ENCODE assay signal across 9 cellular contexts in genomic region chr2:64204716-64205115, GRCh38.
A peak's percentile ranks its signal among the peaks of the same experiment; 100 is the strongest.
DNase-seq lines count a peak whose midpoint lies in the region; ATAC-seq and TF ChIP-seq lines count a peak whose summit lies in the region.
"Had no signal": no experiment of that assay in that cellular context is flagged by ENCODE, and none has a peak within 500 bp of the region (broad histone marks: within the 10 kb centered on the region; RNA-seq: fewer than 3 reads in every experiment).

No MANE protein-coding gene starts in this region.

- H3K4me3 Mint-ChIP-seq in endothelial cell (ENCODE audit: unreplicated experiment) (no peak overlapping the region), glutamatergic neuron (ENCODE audit: unreplicated experiment) (no peak overlapping the region)

- H4K20me1 ChIP-seq in DOHH2 (ENCODE audit: control insufficient read depth, insufficient read depth, low read depth, low read length) (no peaks in the 10 kb centered on the region), PC-3 (ENCODE audit: low read length) (no peaks in the 10 kb centered on the region)

- peak overlapping the region; percentile 75 for H3K9ac ChIP-seq in PC-3 (ENCODE audit: low read length)

- H2AFZ ChIP-seq in PC-3 (ENCODE audit: low read length), result peak overlapping the region; percentile 78

- BruUV-seq in PC-3 (replicated peaks; lab: Mats Ljungman, UMichigan), result no TSS peak

- peaks cover 24% of the 10 kb centered on the region for H3K4me1 ChIP-seq in DOHH2 (ENCODE audit: control insufficient read depth, low read length)
- peaks cover 34% of the 10 kb centered on the region for H3K4me1 ChIP-seq in PC-3 (ENCODE audit: insufficient read depth, low read length)
- H3K4me1 ChIP-seq in psoas muscle, result peaks cover 27% of the 10 kb centered on the region

- peak overlapping the region; percentile 56 for H3K4me2 ChIP-seq in DOHH2 (ENCODE audit: low read length)
- H3K4me2 ChIP-seq in PC-3 (ENCODE audit: low read length), result peak overlapping the region; percentile 81

- POLR2A ChIA-PET in PC-3 (lab: Charles Lee; ENCODE audit: unreplicated experiment), result no interaction called here

- peak; percentile 13 for DNase-seq in PC-3
- DNase-seq in endothelial cell (ENCODE audit: low spot score), result no peak
- no peak for DNase-seq in psoas muscle
- no peak for DNase-seq in NCI-H1092 (lab: John Stamatoyannopoulos, UW)
- DNase-seq in glutamatergic neuron, result no peak
- DNase-seq: NCI-H524 treated with DMSO at 0.1 percent for 48 hours had no signal

- CTCF ChIA-PET in PC-3 (lab: Charles Lee), result no interaction called here

- peaks cover 2% of the 10 kb centered on the region for H3K27me3 Mint-ChIP-seq in endothelial cell (ENCODE audit: unreplicated experiment)
- H3K27me3 Mint-ChIP-seq in glutamatergic neuron (ENCODE audit: unreplicated experiment), result peaks cover 2% of the 10 kb centered on the region

- H3K9me3 ChIP-seq in DOHH2 (ENCODE audit: control insufficient read depth, insufficient read depth, low read length) (no peaks in the 10 kb centered on the region), PC-3 (ENCODE audit: low read length) (no peaks in the 10 kb centered on the region), psoas muscle (no peaks in the 10 kb centered on the region)

- H3K79me2 ChIP-seq in DOHH2 (ENCODE audit: control insufficient read depth, low read length), result no peaks in the 10 kb centered on the region
- H3K79me2 ChIP-seq in PC-3 (ENCODE audit: low read length), result no peaks in the 10 kb centered on the region

- H3K36me3 Mint-ChIP-seq in endothelial cell (ENCODE audit: low read depth, unreplicated experiment) (no peaks in the 10 kb centered on the region), glutamatergic neuron (ENCODE audit: unreplicated experiment) (no peaks in the 10 kb centered on the region)

- H3K27ac ChIP-seq in DOHH2 (ENCODE audit: low read depth, low read length) (no peak overlapping the region), PC-3 (ENCODE audit: low read length) (peak overlapping the region; percentile 94), psoas muscle (peak overlapping the region; percentile 74)

- ATAC-seq in PC-3 (no peak), psoas muscle (no peak), GM19035 (IDR thresholded peaks at IDR 0.05; ENCODE audit: unreplicated experiment) (no peak), GM18870 (IDR thresholded peaks at IDR 0.05; ENCODE audit: unreplicated experiment) (no peak)

- peak overlapping the region; percentile 88 for H3K27ac Mint-ChIP-seq in endothelial cell (ENCODE audit: unreplicated experiment)
- no peak overlapping the region for H3K27ac Mint-ChIP-seq in glutamatergic neuron (ENCODE audit: unreplicated experiment)

- H3K4me1 Mint-ChIP-seq in endothelial cell (ENCODE audit: unreplicated experiment) (peaks cover 15% of the 10 kb centered on the region), glutamatergic neuron (ENCODE audit: low read depth, unreplicated experiment) (no peaks in the 10 kb centered on the region)

- H3K27me3 ChIP-seq in DOHH2 (ENCODE audit: control insufficient read depth, low read length) (no peaks in the 10 kb centered on the region), PC-3 (ENCODE audit: low read length) (no peaks in the 10 kb centered on the region), psoas muscle (ENCODE audit: insufficient read depth in 3 of 3, low read length in 2 of 3) (no peaks in the 10 kb centered on the region)

- intact Hi-C loops in PC-3 (cut with micrococcal nuclease), result loop anchor here (5.0 kb wide), 1 partner anchor 63 kb away; no protein-coding TSS in a partner anchor
- intact Hi-C loops in psoas muscle (cut with DNase I), result no loop called here

- TF ChIP-seq CTCF in DOHH2 (IDR thresholded peaks at IDR 0.05; ENCODE audit: low read depth, low read length, poor library complexity, severe bottlenecking) (no peak), PC-3 (conservative IDR thresholded peaks at IDR 0.05; ENCODE audit: low read depth, low read length) (no peak), endothelial cell (IDR thresholded peaks at IDR 0.05; ENCODE audit: unreplicated experiment) (no peak), psoas muscle (IDR thresholded peaks at IDR 0.05) (no peak), glutamatergic neuron (IDR thresholded peaks at IDR 0.05; ENCODE audit: partially characterized antibody, unreplicated experiment) (no peak)

- H3K9me2 ChIP-seq in DOHH2 (replicated peaks; ENCODE audit: control insufficient read depth, low read length), result no peaks in the 10 kb centered on the region
- no peaks in the 10 kb centered on the region for H3K9me2 ChIP-seq in PC-3 (replicated peaks; ENCODE audit: low read length)

- H3K9me3 Mint-ChIP-seq in endothelial cell (ENCODE audit: unreplicated experiment) (no peaks in the 10 kb centered on the region), glutamatergic neuron (ENCODE audit: unreplicated experiment) (peaks cover 4% of the 10 kb centered on the region)

- H3K4me3 ChIP-seq in DOHH2 (ENCODE audit: low read length), result peak overlapping the region; percentile 41; the same call in 1 of the 2 replicates
- H3K4me3 ChIP-seq in PC-3 (ENCODE audit: low read length), result no peak overlapping the region
- peak overlapping the region; percentile 60 for H3K4me3 ChIP-seq in psoas muscle

- 79 to 86% (median 84%) methylated on average over 5 of the region's 5 CpGs for WGBS in psoas muscle, 3 donors

- peaks cover 3% of the 10 kb centered on the region; the same call in 1 of the 2 replicates for H3K36me3 ChIP-seq in DOHH2 (ENCODE audit: control insufficient read depth, low read length)
- no peaks in the 10 kb centered on the region for H3K36me3 ChIP-seq in PC-3 (ENCODE audit: low read depth, low read length)
- no peaks in the 10 kb centered on the region for H3K36me3 ChIP-seq in psoas muscle (ENCODE audit: insufficient read depth in 1 of 2, low read depth in 1 of 2)

- peaks cover 12% of the 10 kb centered on the region for H3F3A ChIP-seq in DOHH2 (ENCODE audit: control insufficient read depth, insufficient read depth)
- H3F3A ChIP-seq in PC-3 (ENCODE audit: low read length, unreplicated experiment), result peaks cover 3% of the 10 kb centered on the region
